1 cellular context compared by ENCODE assay signal in the genomic region with DNA sequence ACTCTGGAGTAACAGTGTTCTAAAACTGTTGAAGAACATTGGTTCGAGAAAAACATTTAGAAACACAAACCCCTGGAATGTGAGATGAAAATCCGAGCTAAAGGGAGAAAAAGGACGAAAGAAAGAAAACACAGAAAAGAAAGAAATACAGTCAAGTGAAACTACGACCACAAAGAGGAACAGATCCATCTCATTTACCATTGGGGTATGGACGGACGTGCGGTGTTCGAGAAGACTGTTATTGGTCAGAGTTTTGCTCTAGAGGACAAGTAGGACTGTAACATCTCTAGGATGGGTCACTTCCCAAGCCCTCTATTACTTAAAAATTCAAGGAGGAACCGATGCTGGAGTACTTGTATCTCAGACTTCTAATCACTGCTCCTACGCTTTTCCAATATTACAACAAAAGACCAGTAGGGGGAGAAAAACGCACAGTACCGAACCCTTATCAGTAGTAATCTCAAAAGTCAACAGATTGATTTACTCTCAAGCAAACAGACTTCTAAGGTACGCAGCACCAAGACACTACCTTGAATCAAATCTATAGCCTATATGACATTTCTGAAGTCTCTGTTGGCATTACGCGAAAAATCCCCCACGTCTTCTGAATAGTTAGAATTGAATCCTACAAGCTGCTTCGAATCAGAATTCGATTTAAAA.
TF ChIP-seq lines count a peak whose summit lies in the region.

No MANE protein-coding gene starts in this region.

TF ChIP-seq in H1, 55 proteins besides CTCF, POLR2A, EP300 and RAD21 (continued from another document):
- TF ChIP-seq BCL11A (IDR thresholded peaks at IDR 0.05; ENCODE audit: low read depth in 2 of 2, low read length in 2 of 2) (no peak), TCF12 (IDR thresholded peaks at IDR 0.05; ENCODE audit: low read depth, low read length) (no peak), JUN (IDR thresholded peaks at IDR 0.05; ENCODE audit: low read depth, low read length) (no peak), MAFK (IDR thresholded peaks at IDR 0.05; ENCODE audit: low read depth, low read length) (no peak), POLR2AphosphoS5 (IDR thresholded peaks at IDR 0.05; ENCODE audit: low read depth, low read length) (no peak), HDAC6 (IDR thresholded peaks at IDR 0.05; ENCODE audit: low read depth, low read length) (no peak), GTF2F1 (IDR thresholded peaks at IDR 0.05; ENCODE audit: borderline replicate concordance, low read depth, low read length) (no peak)
- TF ChIP-seq, protein P1, sequence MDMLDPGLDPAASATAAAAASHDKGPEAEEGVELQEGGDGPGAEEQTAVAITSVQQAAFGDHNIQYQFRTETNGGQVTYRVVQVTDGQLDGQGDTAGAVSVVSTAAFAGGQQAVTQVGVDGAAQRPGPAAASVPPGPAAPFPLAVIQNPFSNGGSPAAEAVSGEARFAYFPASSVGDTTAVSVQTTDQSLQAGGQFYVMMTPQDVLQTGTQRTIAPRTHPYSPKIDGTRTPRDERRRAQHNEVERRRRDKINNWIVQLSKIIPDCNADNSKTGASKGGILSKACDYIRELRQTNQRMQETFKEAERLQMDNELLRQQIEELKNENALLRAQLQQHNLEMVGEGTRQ (IDR thresholded peaks at IDR 0.05; ENCODE audit: low read length) = no peak
- TF ChIP-seq, protein P2, sequence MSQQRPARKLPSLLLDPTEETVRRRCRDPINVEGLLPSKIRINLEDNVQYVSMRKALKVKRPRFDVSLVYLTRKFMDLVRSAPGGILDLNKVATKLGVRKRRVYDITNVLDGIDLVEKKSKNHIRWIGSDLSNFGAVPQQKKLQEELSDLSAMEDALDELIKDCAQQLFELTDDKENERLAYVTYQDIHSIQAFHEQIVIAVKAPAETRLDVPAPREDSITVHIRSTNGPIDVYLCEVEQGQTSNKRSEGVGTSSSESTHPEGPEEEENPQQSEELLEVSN (IDR thresholded peaks at IDR 0.05) = no peak
TF ChIP-seq in H1: peak in this region for 0.
